8 cellular contexts compared by ENCODE assay signal in genomic region chr15:83010709-83011270, GRCh38. TPM values are rescaled to one million over a fixed set of nuclear protein-coding genes. Genes with fewer than 3 reads are reported as not detected.
DNase-seq lines count a peak whose midpoint lies in the region; ATAC-seq and TF ChIP-seq lines count a peak whose summit lies in the region.

No MANE protein-coding gene starts in this region.

- H3K9ac ChIP-seq in HUES64 (ENCODE audit: low read depth, low read length) = peak overlapping the region; percentile 93

- no peak for TF ChIP-seq EP300 in stomach (IDR thresholded peaks at IDR 0.05)

- H3K27me3 Mint-ChIP-seq in activated T-helper 2 cell treated with anti-CD3 and anti-CD28 coated beads, Interferon-gamma antibody, Interleukin-2, Interleukin-4, amounts not matched to agents 10 μg/mL and 5 μg/mL and 100 μg/mL, durations not matched to agents 14 hours and 24 hours and 36 hours (ENCODE audit: low read depth) = no peaks in the 10 kb centered on the region
- no peaks in the 10 kb centered on the region for H3K27me3 Mint-ChIP-seq in neural crest cell (ENCODE audit: low read depth)

- intact Hi-C loops in activated T-helper 2 cell treated with anti-CD3 and anti-CD28 coated beads, Interferon-gamma antibody, Interleukin-2, Interleukin-4, amounts not matched to agents 10 μg/mL and 5 μg/mL and 100 μg/mL, durations not matched to agents 14 hours and 24 hours and 36 hours (cut with micrococcal nuclease) = loop anchor here (1.0 to 10.0 kb wide), 6 partner anchors 57 to 466 kb away; partner anchors contain the start of genes BTBD1, RPS17 and TM6SF1
- intact Hi-C loops in stomach (cut with DNase I; ENCODE audit: low total_unique reads) = no loop called here

- peak; percentile 13 for DNase-seq in DMS 273 treated with DMSO at 0.1 percent for 48 hours (lab: John Stamatoyannopoulos, UW)
- DNase-seq in RKO (ENCODE audit: low spot score) = peak; percentile 83
- DNase-seq in activated T-helper 2 cell treated with anti-CD3 and anti-CD28 coated beads, Interferon-gamma antibody, Interleukin-2, Interleukin-4, amounts not matched to agents 10 μg/mL and 5 μg/mL and 100 μg/mL, durations not matched to agents 14 hours and 24 hours and 36 hours (ENCODE audit: low spot score) = peak; percentile 75
- peak; percentile 68 to 89 for DNase-seq in foreskin fibroblast
- DNase-seq in neural crest cell (ENCODE audit: low read depth, low spot score) = peak; percentile 69
- peak; percentile 64 for DNase-seq in stomach

- peaks cover 40% of the 10 kb centered on the region for H3K4me1 Mint-ChIP-seq in activated T-helper 2 cell treated with anti-CD3 and anti-CD28 coated beads, Interferon-gamma antibody, Interleukin-2, Interleukin-4, amounts not matched to agents 10 μg/mL and 5 μg/mL and 100 μg/mL, durations not matched to agents 14 hours and 24 hours and 36 hours (ENCODE audit: low read depth)
- peaks cover 34% of the 10 kb centered on the region for H3K4me1 Mint-ChIP-seq in neural crest cell

- peak overlapping the region; percentile 98 for H3K4me3 ChIP-seq in HUES64 (ENCODE audit: low read length)
- H3K4me3 ChIP-seq in foreskin fibroblast (ENCODE audit: low read depth in 1 of 2, low read length in 2 of 2) = peak overlapping the region; percentile 83 to 98
- H3K4me3 ChIP-seq in stomach = peak overlapping the region; percentile 82 to 100 (median 96)

- peak; percentile 68 for ATAC-seq in GM21515 (IDR thresholded peaks at IDR 0.05; ENCODE audit: unreplicated experiment)

- TF ChIP-seq CTCF in foreskin fibroblast (IDR thresholded peaks at IDR 0.05; ENCODE audit: low read depth, low read length) = peak; percentile 90
- peak; percentile 86 for TF ChIP-seq CTCF in neural crest cell (conservative IDR thresholded peaks at IDR 0.05)
- TF ChIP-seq CTCF in stomach (IDR thresholded peaks at IDR 0.05) = peak in 5 of 7 experiments; percentile 37 to 83 (median 57)

- peaks cover 34% of the 10 kb centered on the region for H3K36me3 Mint-ChIP-seq in activated T-helper 2 cell treated with anti-CD3 and anti-CD28 coated beads, Interferon-gamma antibody, Interleukin-2, Interleukin-4, amounts not matched to agents 10 μg/mL and 5 μg/mL and 100 μg/mL, durations not matched to agents 14 hours and 24 hours and 36 hours (ENCODE audit: low read depth)
- H3K36me3 Mint-ChIP-seq in neural crest cell (ENCODE audit: low read depth) = peaks cover 34% of the 10 kb centered on the region

- H3K27me3 ChIP-seq in HUES64 (ENCODE audit: insufficient read depth, low read length) (no peaks in the 10 kb centered on the region), stomach (no peaks in the 10 kb centered on the region)

- H3K27ac Mint-ChIP-seq in activated T-helper 2 cell treated with anti-CD3 and anti-CD28 coated beads, Interferon-gamma antibody, Interleukin-2, Interleukin-4, amounts not matched to agents 10 μg/mL and 5 μg/mL and 100 μg/mL, durations not matched to agents 14 hours and 24 hours and 36 hours = peak overlapping the region; percentile 87
- peak overlapping the region; percentile 91 for H3K27ac Mint-ChIP-seq in neural crest cell (ENCODE audit: unreplicated experiment)

- H3K4me1 ChIP-seq in HUES64 (ENCODE audit: insufficient read depth, low read length) (peaks cover 22% of the 10 kb centered on the region), stomach (peaks cover 20 to 48% (median 34%) of the 10 kb centered on the region in 4 donors)

- H3K36me3 ChIP-seq in HUES64 (ENCODE audit: insufficient read depth, low read length) (peaks cover 34% of the 10 kb centered on the region), stomach (peaks cover 24 to 46% (median 39%) of the 10 kb centered on the region in 4 donors)

- H3K27ac ChIP-seq in HUES64 (ENCODE audit: low read depth, low read length) (peak overlapping the region; percentile 64), stomach (peak overlapping the region; percentile 84 to 96 (median 89))

- H3K9me3 ChIP-seq in HUES64 (ENCODE audit: insufficient read depth, low read depth, low read length) = no peaks in the 10 kb centered on the region
- no peaks in the 10 kb centered on the region for H3K9me3 ChIP-seq in stomach

- peak overlapping the region; percentile 88 for H3K4me3 Mint-ChIP-seq in activated T-helper 2 cell treated with anti-CD3 and anti-CD28 coated beads, Interferon-gamma antibody, Interleukin-2, Interleukin-4, amounts not matched to agents 10 μg/mL and 5 μg/mL and 100 μg/mL, durations not matched to agents 14 hours and 24 hours and 36 hours (ENCODE audit: low read depth)
- peak overlapping the region; percentile 94 for H3K4me3 Mint-ChIP-seq in neural crest cell

- TF ChIP-seq POLR2A in stomach (IDR thresholded peaks at IDR 0.05) = no peak

- no peaks in the 10 kb centered on the region for H3K9me3 Mint-ChIP-seq in activated T-helper 2 cell treated with anti-CD3 and anti-CD28 coated beads, Interferon-gamma antibody, Interleukin-2, Interleukin-4, amounts not matched to agents 10 μg/mL and 5 μg/mL and 100 μg/mL, durations not matched to agents 14 hours and 24 hours and 36 hours
- peaks cover 12% of the 10 kb centered on the region for H3K9me3 Mint-ChIP-seq in neural crest cell

- 14% methylated on average over 15 of the region's 15 CpGs for WGBS in HUES64
- WGBS in stomach, 5 donors = 5 to 8% (median 6%) methylated on average over 15 of the region's 15 CpGs

RNA-seq across cellular contexts. Expression of gene C15orf40, which starts 0.6 kb away (rescaled TPM):
- polyA plus RNA-seq in HUES64 (2013, experiment 1 of 2) = 13.9 TPM
- 13.5 TPM for polyA plus RNA-seq in HUES64 (2013, experiment 2 of 2)
- 22.1 and 24.4 TPM in 2 replicates for total RNA-seq in activated T-helper 2 cell treated with anti-CD3 and anti-CD28 coated beads, Interferon-gamma antibody, Interleukin-2, Interleukin-4, amounts not matched to agents 10 μg/mL and 5 μg/mL and 100 μg/mL, durations not matched to agents 14 hours and 24 hours and 36 hours
- total RNA-seq in neural crest cell (23.1 and 26.7 TPM in 2 replicates), stomach (10 to 100 TPM in 3 of 5 donors, 1 to 10 TPM in 2; 2.3 to 17.0 (median 11.9) TPM)
- polyA plus RNA-seq in stomach = 10 to 100 TPM; 20.0 to 40.9 (median 20.1) TPM

RNA-seq across cellular contexts. Expression of gene RAMAC, which starts 24.8 kb away (rescaled TPM):
- 27.7 TPM for polyA plus RNA-seq in HUES64 (2013, experiment 1 of 2)
- 29.5 TPM for polyA plus RNA-seq in HUES64 (2013, experiment 2 of 2)
- 21.2 and 22.7 TPM in 2 replicates for total RNA-seq in activated T-helper 2 cell treated with anti-CD3 and anti-CD28 coated beads, Interferon-gamma antibody, Interleukin-2, Interleukin-4, amounts not matched to agents 10 μg/mL and 5 μg/mL and 100 μg/mL, durations not matched to agents 14 hours and 24 hours and 36 hours
- total RNA-seq in neural crest cell = 25.4 and 29.7 TPM in 2 replicates
- total RNA-seq in stomach = 10 to 100 TPM in 3 of 5 donors, 1 to 10 TPM in 2; 1.2 to 84.0 (median 20.1) TPM
- polyA plus RNA-seq in stomach = 10 to 100 TPM; 19.7 to 37.0 (median 27.7) TPM

RNA-seq across cellular contexts. Expression of gene BTBD1, which starts 56.3 kb away (rescaled TPM):
- polyA plus RNA-seq in HUES64 (2013, experiment 1 of 2) = 28.4 TPM
- 33.3 TPM for polyA plus RNA-seq in HUES64 (2013, experiment 2 of 2)
- total RNA-seq in activated T-helper 2 cell treated with anti-CD3 and anti-CD28 coated beads, Interferon-gamma antibody, Interleukin-2, Interleukin-4, amounts not matched to agents 10 μg/mL and 5 μg/mL and 100 μg/mL, durations not matched to agents 14 hours and 24 hours and 36 hours = 56.8 and 59.5 TPM in 2 replicates
- total RNA-seq in neural crest cell = 37.8 and 43.1 TPM in 2 replicates
- total RNA-seq in stomach = 10 to 100 TPM; 41.5 to 94.4 (median 61.8) TPM
- polyA plus RNA-seq in stomach = 10 to 100 TPM; 13.2 to 34.1 (median 20.3) TPM

RNA-seq across cellular contexts. Expression of gene HOMER2, which starts 58.3 kb away (rescaled TPM):
- 13.5 TPM for polyA plus RNA-seq in HUES64 (2013, experiment 1 of 2)
- 10.8 TPM for polyA plus RNA-seq in HUES64 (2013, experiment 2 of 2)
- total RNA-seq in activated T-helper 2 cell treated with anti-CD3 and anti-CD28 coated beads, Interferon-gamma antibody, Interleukin-2, Interleukin-4, amounts not matched to agents 10 μg/mL and 5 μg/mL and 100 μg/mL, durations not matched to agents 14 hours and 24 hours and 36 hours = 66.1 and 73.3 TPM in 2 replicates
- total RNA-seq in neural crest cell (17.6 and 18.7 TPM in 2 replicates), stomach (100 to 1,000 TPM in 1 of 5 donors, 10 to 100 TPM in 3, 1 to 10 TPM in 1; 2.9 to 144 (median 85.8) TPM)
- polyA plus RNA-seq in stomach = 10 to 100 TPM; 35.7 to 77.1 (median 63.8) TPM

Comparison
In these comparisons a context has a peak if more than half of its experiments do, and no peak if none do; other contexts are left out.
1. Peak in every context shown above with its lines: DNase-seq, ATAC-seq, H3K4me3 ChIP-seq and H3K27ac ChIP-seq.
2. DNase-seq: peak in every context shown above with its lines; median percentile 83 in RKO; 78 in foreskin fibroblast; 75 in activated T-helper 2 cell treated with anti-CD3 and anti-CD28 coated beads, Interferon-gamma antibody, Interleukin-2, Interleukin-4, amounts not matched to agents 10 μg/mL and 5 μg/mL and 100 μg/mL, durations not matched to agents 14 hours and 24 hours and 36 hours; 69 in neural crest cell; 64 in stomach; 13 in DMS 273 treated with DMSO at 0.1 percent for 48 hours.